In the genomic region with DNA sequence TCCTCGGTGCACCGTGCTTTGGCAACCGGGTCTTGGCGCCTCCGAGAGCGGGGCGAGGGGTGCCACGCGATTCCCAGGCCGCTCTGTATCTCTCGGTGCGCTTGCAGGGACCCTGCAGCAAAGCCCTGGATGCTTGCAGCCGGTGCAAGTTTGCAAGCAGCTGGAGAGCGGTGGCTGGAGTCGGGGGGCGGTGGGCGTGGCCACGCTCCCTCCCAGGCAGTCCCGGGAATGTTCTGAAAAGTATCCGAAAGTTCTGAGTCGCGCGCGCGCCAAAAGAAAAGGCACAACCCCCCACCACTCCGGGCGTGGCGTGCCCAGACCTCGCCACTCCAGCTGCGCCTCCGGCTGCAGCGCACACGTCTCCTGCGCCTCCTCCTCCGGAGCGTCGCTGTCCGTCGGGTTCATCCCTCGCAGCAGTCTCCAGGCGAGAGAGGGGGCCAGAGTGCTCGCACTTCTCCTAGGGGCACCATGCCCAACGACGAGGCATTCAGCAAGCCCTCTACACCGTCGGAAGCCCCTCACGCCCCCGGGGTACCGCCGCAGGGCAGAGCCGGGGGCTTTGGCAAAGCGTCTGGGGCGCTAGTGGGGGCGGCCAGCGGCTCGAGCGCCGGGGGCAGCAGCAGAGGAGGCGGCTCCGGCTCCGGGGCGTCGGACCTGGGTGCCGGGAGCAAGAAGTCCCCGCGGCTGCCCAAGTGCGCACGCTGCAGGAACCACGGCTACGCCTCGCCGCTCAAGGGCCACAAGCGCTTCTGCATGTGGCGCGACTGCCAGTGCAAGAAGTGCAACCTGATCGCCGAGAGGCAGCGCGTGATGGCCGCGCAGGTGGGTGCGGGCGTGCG, we compare ENCODE assay signal across 15 cellular contexts. TPM values are rescaled to one million over a fixed set of nuclear protein-coding genes. Genes with fewer than 3 reads are reported as not detected.
DNase-seq lines count a peak whose midpoint lies in the region; ATAC-seq and TF ChIP-seq lines count a peak whose summit lies in the region.
"Had no signal": no experiment of that assay in that cellular context is flagged by ENCODE, and none has a peak within 500 bp of the region (broad histone marks: within the 10 kb centered on the region; RNA-seq: fewer than 3 reads in every experiment).

A gene (plus strand): TSS at position 327 of the 839 bp plus-strand sequence. CDS start 142 bp downstream, at position 469.

- 2 to 3% methylated on average over 16 to 26 of the region's 84 CpGs for WGBS in thyroid gland, 2 donors
- WGBS in esophagus muscularis mucosa: 3% methylated on average over 31 of the region's 84 CpGs

- intact Hi-C loops in activated CD4-positive, alpha-beta T cell treated with anti-CD3 and anti-CD28 coated beads for 36 hours (cut with DNase I, micrococcal nuclease): loop anchor here (2.0 to 5.0 kb wide), 2 partner anchors 131 to 207 kb away; no protein-coding TSS in a partner anchor
- intact Hi-C loops in thyroid gland (cut with DNase I) (no loop called here), esophagus muscularis mucosa (cut with DNase I) (no loop called here)

- TF ChIP-seq EP300 in esophagus muscularis mucosa (IDR thresholded peaks at IDR 0.05): no peak

- H3K4me3 Mint-ChIP-seq in activated CD4-positive, alpha-beta T cell treated with anti-CD3 and anti-CD28 coated beads for 36 hours: no peak within 1 kb of the TSS

- H3K9me3 ChIP-seq in NT2/D1 (ENCODE audit: insufficient read depth, low read length) (no peaks in the 10 kb centered on the region; the same call in 1 of the 2 replicates), iPS-18a (ENCODE audit: control insufficient read depth, low read depth, low read length) (no peaks in the 10 kb centered on the region), thyroid gland (no peaks in the 10 kb centered on the region), esophagus muscularis mucosa (no peaks in the 10 kb centered on the region)
- H3K9me3 ChIP-seq: BE2C had no signal

- TF ChIP-seq CTCF in thyroid gland (IDR thresholded peaks at IDR 0.05): no peak
- no peak for TF ChIP-seq CTCF in esophagus muscularis mucosa (IDR thresholded peaks at IDR 0.05)
- TF ChIP-seq CTCF in brain microvascular endothelial cell (IDR thresholded peaks at IDR 0.05; ENCODE audit: low read depth, low read length, missing control alignments): no peak

- H3K27ac ChIP-seq in iPS-18a (ENCODE audit: low read length): no peak within 1 kb of the TSS
- H3K27ac ChIP-seq in thyroid gland: no peak within 1 kb of the TSS
- H3K27ac ChIP-seq in esophagus muscularis mucosa (replicated peaks in 1 of 4): no peak within 1 kb of the TSS
- H3K27ac ChIP-seq in brain microvascular endothelial cell: no peak within 1 kb of the TSS
- H3K27ac ChIP-seq: epithelial cell of prostate, PC-9 had no signal

- peak; percentile 23 for DNase-seq in activated CD4-positive, alpha-beta T cell treated with anti-CD3 and anti-CD28 coated beads for 36 hours
- DNase-seq in activated CD4-positive, alpha-beta T cell treated with anti-CD3 and anti-CD28 coated beads, Interleukin-2, amount 50 U/mL, for 1 hour: no peak
- DNase-seq in NT2/D1 (ENCODE audit: low read depth, low spot score) (no peak), thyroid gland (peak; percentile 76), esophagus muscularis mucosa (ENCODE audit: extremely low spot score) (no peak), DMS79 (lab: John Stamatoyannopoulos, UW) (no peak), brain microvascular endothelial cell (no peak)
- DNase-seq: aorta; BE2C; occipital lobe; PC-9; stimulated activated naive CD4-positive, alpha-beta T cell; T1000 had no signal

- H3K36me3 ChIP-seq in NT2/D1 (ENCODE audit: insufficient read depth, insufficient read length, low read length): no peaks in the 10 kb centered on the region
- no peaks in the 10 kb centered on the region for H3K36me3 ChIP-seq in iPS-18a (ENCODE audit: control insufficient read depth, low read depth, low read length)
- H3K36me3 ChIP-seq in thyroid gland: no peaks in the 10 kb centered on the region
- H3K36me3 ChIP-seq in esophagus muscularis mucosa: no peaks in the 10 kb centered on the region
- H3K36me3 ChIP-seq in brain microvascular endothelial cell (replicated peaks): no peaks in the 10 kb centered on the region
- H3K36me3 ChIP-seq: BE2C had no signal

- CTCF ChIA-PET in activated CD4-positive, alpha-beta T cell treated with anti-CD3 and anti-CD28 coated beads for 36 hours (lab: Charles Lee): no interaction called here

- TF ChIP-seq POLR2A in thyroid gland (IDR thresholded peaks at IDR 0.05): no peak
- no peak for TF ChIP-seq POLR2A in esophagus muscularis mucosa (IDR thresholded peaks at IDR 0.05; ENCODE audit: low read depth)

- no peak for ATAC-seq in activated CD4-positive, alpha-beta T cell treated with anti-CD3 and anti-CD28 coated beads for 36 hours

- in situ Hi-C loops in brain microvascular endothelial cell (cut with HindIII; ENCODE audit: low pct_ligation_motif_present, low sequenced_read_pairs): no loop called here

- H3K4me3 ChIP-seq in NT2/D1 (ENCODE audit: insufficient read length, low read depth) (peak within 1 kb of the TSS; percentile 47), iPS-18a (ENCODE audit: low read length) (peak within 1 kb of the TSS; percentile 40), thyroid gland (replicated peaks in 1 of 3) (no peak within 1 kb of the TSS), esophagus muscularis mucosa (no peak within 1 kb of the TSS), brain microvascular endothelial cell (ENCODE audit: low read depth, low read length) (no peak within 1 kb of the TSS)
- H3K4me3 ChIP-seq: PC-9 had no signal

- POLR2A ChIA-PET in activated CD4-positive, alpha-beta T cell treated with anti-CD3 and anti-CD28 coated beads for 36 hours (lab: Charles Lee): no interaction called here

- peaks cover 9% of the 10 kb centered on the region for H3K4me1 ChIP-seq in NT2/D1 (ENCODE audit: insufficient read depth, insufficient read length)
- H3K4me1 ChIP-seq in iPS-18a (ENCODE audit: control insufficient read depth, low read depth, low read length): peaks cover 16% of the 10 kb centered on the region
- peaks cover 3 to 18% of the 10 kb centered on the region in 2 donors for H3K4me1 ChIP-seq in thyroid gland
- H3K4me1 ChIP-seq in esophagus muscularis mucosa: peaks cover 10 to 24% (median 20%) of the 10 kb centered on the region in 4 donors
- H3K4me1 ChIP-seq: BE2C had no signal

- H3K4me1 Mint-ChIP-seq in activated CD4-positive, alpha-beta T cell treated with anti-CD3 and anti-CD28 coated beads for 36 hours: peaks cover 4% of the 10 kb centered on the region

- no peaks in the 10 kb centered on the region for H3K9me3 Mint-ChIP-seq in activated CD4-positive, alpha-beta T cell treated with anti-CD3 and anti-CD28 coated beads for 36 hours (ENCODE audit: low read depth)

- peaks cover 91% of the 10 kb centered on the region for H3K27me3 ChIP-seq in NT2/D1 (ENCODE audit: insufficient read depth, insufficient read length)
- peaks cover 100% of the 10 kb centered on the region for H3K27me3 ChIP-seq in iPS-18a (ENCODE audit: control insufficient read depth, insufficient read depth, low read length)
- peaks cover 15% of the 10 kb centered on the region for H3K27me3 ChIP-seq in thyroid gland
- H3K27me3 ChIP-seq in esophagus muscularis mucosa: peaks cover 0 to 88% (median 24%) of the 10 kb centered on the region in 4 donors
- peaks cover 42% of the 10 kb centered on the region for H3K27me3 ChIP-seq in brain microvascular endothelial cell (replicated peaks)

- H3K9ac ChIP-seq in NT2/D1 (ENCODE audit: insufficient read length, low read depth) (peak within 1 kb of the TSS; percentile 32), iPS-18a (ENCODE audit: low read length) (no peak within 1 kb of the TSS)

- peaks cover 50% of the 10 kb centered on the region for H3K27me3 Mint-ChIP-seq in activated CD4-positive, alpha-beta T cell treated with anti-CD3 and anti-CD28 coated beads for 36 hours

- H3K27ac Mint-ChIP-seq in activated CD4-positive, alpha-beta T cell treated with anti-CD3 and anti-CD28 coated beads for 36 hours: no peak within 1 kb of the TSS

- H3K36me3 Mint-ChIP-seq in activated CD4-positive, alpha-beta T cell treated with anti-CD3 and anti-CD28 coated beads for 36 hours (ENCODE audit: low read depth): no peaks in the 10 kb centered on the region

RNA-seq across cellular contexts. Expression of the gene that starts here (rescaled TPM):
- not detected for total RNA-seq in activated CD4-positive, alpha-beta T cell treated with anti-CD3 and anti-CD28 coated beads for 36 hours
- total RNA-seq in thyroid gland (1 to 10 TPM in 1 of 4 donors, under 1 TPM in 2, not detected in 1; 0.33 to 2.0 (median 0.94) TPM), esophagus muscularis mucosa (not detected)
- total RNA-seq: aorta, PC-9 had no signal

Comparison
In these comparisons a context has a peak if more than half of its experiments do, and no peak if none do; other contexts are left out.
1. Peak in DNase-seq in activated CD4-positive, alpha-beta T cell treated with anti-CD3 and anti-CD28 coated beads for 36 hours; RNA of the gene not detected or under 1 TPM.
2. DNase-seq: peak in thyroid gland (2 of 2); none in activated CD4-positive, alpha-beta T cell treated with anti-CD3 and anti-CD28 coated beads, Interleukin-2, amount 50 U/mL, for 1 hour (single experiment), NT2/D1 (single experiment), esophagus muscularis mucosa (single experiment), DMS79 (single experiment) and brain microvascular endothelial cell (single experiment).
3. H3K4me3 ChIP-seq: peak in NT2/D1 (single experiment) and iPS-18a (single experiment); none in thyroid gland (0 of 3), esophagus muscularis mucosa (0 of 4) and brain microvascular endothelial cell (single experiment).
4. intact Hi-C loops: an anchor here in activated CD4-positive, alpha-beta T cell treated with anti-CD3 and anti-CD28 coated beads for 36 hours (2.0 to 5.0 kb wide); none called in thyroid gland and esophagus muscularis mucosa.